In the genomic region with DNA sequence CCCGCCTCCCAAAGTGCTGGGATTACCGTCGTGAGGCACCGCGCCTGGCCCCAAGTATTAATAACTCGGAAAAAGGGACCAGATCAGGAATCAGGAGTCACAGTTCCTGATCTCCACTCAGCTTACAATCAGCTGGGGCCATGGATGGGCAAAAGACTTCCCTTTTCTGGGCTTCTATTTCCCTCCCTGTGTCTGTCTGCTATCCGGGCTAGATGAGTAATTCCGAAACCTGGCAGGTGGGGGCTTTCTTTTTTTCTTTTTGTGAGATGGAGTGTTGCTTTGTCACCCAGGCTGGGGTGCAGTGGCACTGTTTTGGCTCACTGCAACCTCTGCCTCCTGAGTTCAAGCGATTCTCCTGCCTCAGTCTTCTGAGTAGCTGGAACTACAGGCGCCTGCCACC, we compare ENCODE assay signal across 9 cellular contexts.
DNase-seq lines count a peak whose midpoint lies in the region; ATAC-seq and TF ChIP-seq lines count a peak whose summit lies in the region.
"Had no signal": no experiment of that assay in that cellular context is flagged by ENCODE, and none has a peak within 500 bp of the region (broad histone marks: within the 10 kb centered on the region; RNA-seq: fewer than 3 reads in every experiment).

No MANE protein-coding gene starts in this region.

- no peak for TF ChIP-seq CTCF in OCI-LY3 (IDR thresholded peaks at IDR 0.05; ENCODE audit: low read depth, low read length)

- no peak overlapping the region for H3K27ac Mint-ChIP-seq in stimulated activated naive CD8-positive, alpha-beta T cell treated with anti-CD3 and anti-CD28 coated beads, Interleukin-15, amount 100 ng/mL, for 72 hours
- H3K27ac Mint-ChIP-seq: CD8-positive, alpha-beta T cell had no signal

- H3K4me1 Mint-ChIP-seq in stimulated activated naive CD8-positive, alpha-beta T cell treated with anti-CD3 and anti-CD28 coated beads, Interleukin-15, amount 100 ng/mL, for 72 hours = peaks cover 53% of the 10 kb centered on the region

- H3K27me3 Mint-ChIP-seq in stimulated activated naive CD8-positive, alpha-beta T cell treated with anti-CD3 and anti-CD28 coated beads, Interleukin-15, amount 100 ng/mL, for 72 hours = no peaks in the 10 kb centered on the region

- no peaks in the 10 kb centered on the region for H3K9me3 Mint-ChIP-seq in stimulated activated naive CD8-positive, alpha-beta T cell treated with anti-CD3 and anti-CD28 coated beads, Interleukin-15, amount 100 ng/mL, for 72 hours
- H3K9me3 Mint-ChIP-seq: CD8-positive, alpha-beta T cell had no signal

- peaks cover 10% of the 10 kb centered on the region for H3K79me2 ChIP-seq in OCI-LY3 (ENCODE audit: low read length)

- H3K9me3 ChIP-seq in OCI-LY3 (ENCODE audit: insufficient read depth, low read length) = no peaks in the 10 kb centered on the region

- no peak overlapping the region for H2AFZ ChIP-seq in OCI-LY3 (ENCODE audit: low read depth, low read length)

- no peak overlapping the region for H3K9ac ChIP-seq in OCI-LY3 (ENCODE audit: low read length)

- H3K4me3 Mint-ChIP-seq in stimulated activated naive CD8-positive, alpha-beta T cell treated with anti-CD3 and anti-CD28 coated beads, Interleukin-15, amount 100 ng/mL, for 72 hours = no peak overlapping the region
- H3K4me3 Mint-ChIP-seq: CD8-positive, alpha-beta T cell had no signal

- H3K4me3 ChIP-seq in OCI-LY3 (ENCODE audit: low read length) = peak overlapping the region; percentile 31; the same call in 1 of the 2 replicates

- H3K27me3 ChIP-seq in OCI-LY3 (ENCODE audit: low read depth, low read length) = no peaks in the 10 kb centered on the region

- peak; percentile 25 for DNase-seq in stimulated activated CD4-positive, alpha-beta T cell treated with anti-CD3 and anti-CD28 coated beads, Interleukin-4, amount 100 ng/mL, for 1 hour
- no peak for DNase-seq in stimulated activated CD4-positive, alpha-beta T cell treated with anti-CD3 and anti-CD28 coated beads, Interleukin-4, amount 100 ng/mL, for 4 hours
- no peak for DNase-seq in stimulated activated naive CD8-positive, alpha-beta T cell treated with anti-CD3 and anti-CD28 coated beads, Interleukin-15, amount 100 ng/mL, for 72 hours
- DNase-seq in hippocampal formation (lab: John Stamatoyannopoulos, UW) (no peak), NCI-H2227 treated with DMSO at 0.1 percent for 48 hours (lab: John Stamatoyannopoulos, UW) (no peak)
- DNase-seq: CD8-positive, alpha-beta T cell had no signal

- peak overlapping the region; percentile 56 for H3K4me2 ChIP-seq in OCI-LY3 (ENCODE audit: low read length)

- peak overlapping the region; percentile 61 for H3K27ac ChIP-seq in OCI-LY3 (ENCODE audit: low read length)

- H4K20me1 ChIP-seq in OCI-LY3 (ENCODE audit: insufficient read depth, low read length) = peaks cover 32% of the 10 kb centered on the region

- H3K4me1 ChIP-seq in OCI-LY3 (ENCODE audit: low read length) = peaks cover 36% of the 10 kb centered on the region

- ATAC-seq in HG02852 (IDR thresholded peaks at IDR 0.05; ENCODE audit: unreplicated experiment) (peak; percentile 74), HG02840 (IDR thresholded peaks at IDR 0.05; ENCODE audit: low FRiP score, unreplicated experiment) (no peak)
- peak; percentile 21 for ATAC-seq in stimulated activated naive CD8-positive, alpha-beta T cell treated with anti-CD3 and anti-CD28 coated beads, Interleukin-15, amount 100 ng/mL, for 72 hours
- ATAC-seq: CD8-positive, alpha-beta T cell had no signal

- peaks cover 19% of the 10 kb centered on the region for H3K36me3 ChIP-seq in OCI-LY3 (replicated peaks; ENCODE audit: low read depth, low read length)
